In genomic region chr5:176658007-176658599, GRCh38 we compare ENCODE assay signal across 8 cellular contexts. TPM values are rescaled to one million over a fixed set of nuclear protein-coding genes. Genes with fewer than 3 reads are reported as not detected.
A peak's percentile ranks its signal among the peaks of the same experiment; 100 is the strongest.
DNase-seq lines count a peak whose midpoint lies in the region; ATAC-seq and TF ChIP-seq lines count a peak whose summit lies in the region.

No MANE protein-coding gene starts in this region.

- peaks cover 7% of the 10 kb centered on the region for H3K36me3 Mint-ChIP-seq in activated naive CD4-positive, alpha-beta T cell treated with anti-CD3 and anti-CD28 coated beads for 36 hours (ENCODE audit: low read depth)

- H2AFZ ChIP-seq in parathyroid adenoma = no peak overlapping the region

- ATAC-seq in GM19023 (IDR thresholded peaks at IDR 0.05; ENCODE audit: unreplicated experiment) = peak; percentile 42
- peak; percentile 64 for ATAC-seq in gastroesophageal sphincter

- H3K27ac Mint-ChIP-seq in activated naive CD4-positive, alpha-beta T cell treated with anti-CD3 and anti-CD28 coated beads for 36 hours = no peak overlapping the region

- H3K36me3 ChIP-seq in gastroesophageal sphincter (peaks cover 0 to 47% of the 10 kb centered on the region in 2 donors), parathyroid adenoma (ENCODE audit: control insufficient read depth, insufficient read depth, low read length) (no peaks in the 10 kb centered on the region), vagina (peaks cover 0 to 19% of the 10 kb centered on the region in 2 donors)

- TF ChIP-seq POLR2A in gastroesophageal sphincter (IDR thresholded peaks at IDR 0.05) (no peak), vagina (IDR thresholded peaks at IDR 0.05) (no peak)

- 52% methylated on average over 12 of the region's 14 CpGs; no CpG with 5 or more reads in 1 of the 2 donors for WGBS in gastroesophageal sphincter (ENCODE audit: low coverage in 1 of 2), 2 donors

- intact Hi-C loops in activated naive CD4-positive, alpha-beta T cell treated with anti-CD3 and anti-CD28 coated beads for 36 hours (cut with micrococcal nuclease) = loop anchor here (1.0 to 5.0 kb wide), 3 partner anchors 154 to 454 kb away; partner anchors contain the start of gene UNC5A
- intact Hi-C loops in vagina (cut with DNase I) = no loop called here

- no peak overlapping the region for H3K4me2 ChIP-seq in parathyroid adenoma (ENCODE audit: low read length)

- no peaks in the 10 kb centered on the region for H3K9me3 ChIP-seq in gastroesophageal sphincter
- H3K9me3 ChIP-seq in parathyroid adenoma (ENCODE audit: control insufficient read depth, low read length) = no peaks in the 10 kb centered on the region
- H3K9me3 ChIP-seq in vagina = no peaks in the 10 kb centered on the region

- no peak overlapping the region for H3K27ac ChIP-seq in gastroesophageal sphincter
- no peak overlapping the region for H3K27ac ChIP-seq in parathyroid adenoma
- H3K27ac ChIP-seq in vagina = no peak overlapping the region

- TF ChIP-seq EP300 in gastroesophageal sphincter (IDR thresholded peaks at IDR 0.05) = no peak

- TF ChIP-seq CTCF in gastroesophageal sphincter (IDR thresholded peaks at IDR 0.05) = peak in 3 of 4 experiments; percentile 63 to 86 (median 67)
- TF ChIP-seq CTCF in parathyroid adenoma (IDR thresholded peaks at IDR 0.05) = peak; percentile 82
- peak; percentile 31 to 55 (median 54) for TF ChIP-seq CTCF in vagina (IDR thresholded peaks at IDR 0.05)

- no peak overlapping the region for H3K4me3 ChIP-seq in Jurkat, Clone E6-1 (ENCODE audit: low read length)
- H3K4me3 ChIP-seq in gastroesophageal sphincter (no peak overlapping the region), parathyroid adenoma (ENCODE audit: low read depth, low read length) (no peak overlapping the region), vagina (no peak overlapping the region)

- H3K79me2 ChIP-seq in parathyroid adenoma = no peaks in the 10 kb centered on the region

- H3K4me1 ChIP-seq in gastroesophageal sphincter (peaks cover 0 to 25% (median 15%) of the 10 kb centered on the region in 3 donors), parathyroid adenoma (peaks cover 4% of the 10 kb centered on the region), vagina (peaks cover 35% of the 10 kb centered on the region)

- no peak overlapping the region for H3K9ac ChIP-seq in parathyroid adenoma

- DNase-seq in AML-193 (lab: John Stamatoyannopoulos, UW) (peak; percentile 45 to 52), SK-MEL-5 (ENCODE audit: low read depth, low spot score) (peak; percentile 75), vagina (ENCODE audit: extremely low spot score in 2 of 2) (no peak)
- DNase-seq in Jurkat, Clone E6-1 (ENCODE audit: low read depth, low spot score) = peak; percentile 64
- peak; percentile 81 for DNase-seq in activated naive CD4-positive, alpha-beta T cell treated with anti-CD3 and anti-CD28 coated beads for 36 hours

- H3K27me3 ChIP-seq in gastroesophageal sphincter (peaks cover 20% of the 10 kb centered on the region), parathyroid adenoma (ENCODE audit: control insufficient read depth, insufficient read depth, low read length) (no peaks in the 10 kb centered on the region), vagina (no peaks in the 10 kb centered on the region)

- no peak overlapping the region for H3K4me3 Mint-ChIP-seq in activated naive CD4-positive, alpha-beta T cell treated with anti-CD3 and anti-CD28 coated beads for 36 hours

- H3K4me1 Mint-ChIP-seq in activated naive CD4-positive, alpha-beta T cell treated with anti-CD3 and anti-CD28 coated beads for 36 hours (ENCODE audit: low read depth) = peaks cover 41% of the 10 kb centered on the region

- CTCF ChIA-PET in activated naive CD4-positive, alpha-beta T cell treated with anti-CD3 and anti-CD28 coated beads for 36 hours (lab: Charles Lee) = interaction anchor here (0.6 to 4.6 kb wide), 25 partner anchors 8 to 456 kb away, joined by 3 to 69 read pairs (median 4); partner anchors contain the start of gene TSPAN17

- no peaks in the 10 kb centered on the region for H3K27me3 Mint-ChIP-seq in activated naive CD4-positive, alpha-beta T cell treated with anti-CD3 and anti-CD28 coated beads for 36 hours (ENCODE audit: low read depth)

- no peaks in the 10 kb centered on the region for H3K9me3 Mint-ChIP-seq in activated naive CD4-positive, alpha-beta T cell treated with anti-CD3 and anti-CD28 coated beads for 36 hours

- in situ Hi-C loops in SK-MEL-5 (cut with HindIII; ENCODE audit: low pct_unique_long_range_greater_than_20kb, low sequenced_read_pairs) = no loop called here

RNA-seq across cellular contexts. Expression of gene TSPAN17, which starts 10.8 kb away (rescaled TPM):
- polyA plus RNA-seq in Jurkat, Clone E6-1 (2012; ENCODE audit: insufficient read depth, insufficient read length) = 20.1 TPM
- total RNA-seq in SK-MEL-5 (2014; rRNA removed; shearing (Covaris generic)) = 19.7 and 20.5 TPM in 2 replicates
- 32.5 and 33.4 TPM in 2 replicates for polyA plus RNA-seq in SK-MEL-5 (2015; cell fraction: cytosol; rRNA removed)
- 51.2 and 70.0 TPM in 2 replicates for polyA plus RNA-seq in SK-MEL-5 (2015; cell fraction: nucleus; rRNA removed)
- total RNA-seq in activated naive CD4-positive, alpha-beta T cell treated with anti-CD3 and anti-CD28 coated beads for 36 hours = 10 to 100 TPM; 17.2 to 17.4 TPM
- 10 to 100 TPM; 11.0 to 20.2 (median 15.4) TPM for total RNA-seq in gastroesophageal sphincter
- 16.9 TPM for total RNA-seq in vagina

RNA-seq across cellular contexts. Expression of gene EIF4E1B, which starts 27.6 kb away (rescaled TPM):
- polyA plus RNA-seq in Jurkat, Clone E6-1 (2012; ENCODE audit: insufficient read depth, insufficient read length) = not detected
- total RNA-seq in SK-MEL-5 (2014; rRNA removed; shearing (Covaris generic)) = not detected in 2 replicates
- not detected in 2 replicates for polyA plus RNA-seq in SK-MEL-5 (2015; cell fraction: cytosol; rRNA removed)
- not detected in 2 replicates for polyA plus RNA-seq in SK-MEL-5 (2015; cell fraction: nucleus; rRNA removed)
- total RNA-seq in activated naive CD4-positive, alpha-beta T cell treated with anti-CD3 and anti-CD28 coated beads for 36 hours = not detected
- not detected for total RNA-seq in gastroesophageal sphincter
- not detected for total RNA-seq in vagina

RNA-seq across cellular contexts. Expression of gene SNCB, which starts 27.8 kb away (rescaled TPM):
- polyA plus RNA-seq in Jurkat, Clone E6-1 (2012; ENCODE audit: insufficient read depth, insufficient read length) = 3.1 TPM
- 0.11 and 0.26 TPM in 2 replicates for total RNA-seq in SK-MEL-5 (2014; rRNA removed; shearing (Covaris generic))
- 1.5 and 1.6 TPM in 2 replicates for polyA plus RNA-seq in SK-MEL-5 (2015; cell fraction: cytosol; rRNA removed)
- 1.1 and 2.7 TPM in 2 replicates for polyA plus RNA-seq in SK-MEL-5 (2015; cell fraction: nucleus; rRNA removed)
- not detected for total RNA-seq in activated naive CD4-positive, alpha-beta T cell treated with anti-CD3 and anti-CD28 coated beads for 36 hours
- total RNA-seq in gastroesophageal sphincter (not detected), vagina (not detected)

RNA-seq across cellular contexts. Expression of gene GPRIN1, which starts 48.1 kb away (rescaled TPM):
- 8.2 TPM for polyA plus RNA-seq in Jurkat, Clone E6-1 (2012; ENCODE audit: insufficient read depth, insufficient read length)
- 4.1 and 5.0 TPM in 2 replicates for total RNA-seq in SK-MEL-5 (2014; rRNA removed; shearing (Covaris generic))
- polyA plus RNA-seq in SK-MEL-5 (2015; cell fraction: cytosol; rRNA removed) = 7.5 and 9.2 TPM in 2 replicates
- 2.4 and 6.7 TPM in 2 replicates for polyA plus RNA-seq in SK-MEL-5 (2015; cell fraction: nucleus; rRNA removed)
- 1 to 10 TPM; 1.4 to 1.5 TPM for total RNA-seq in activated naive CD4-positive, alpha-beta T cell treated with anti-CD3 and anti-CD28 coated beads for 36 hours
- total RNA-seq in gastroesophageal sphincter = 1 to 10 TPM in 1 of 4 donors, under 1 TPM in 3; 0.16 to 1.1 (median 0.63) TPM
- total RNA-seq in vagina = 0.49 TPM

Comparison
In these comparisons a context has a peak if more than half of its experiments do, and no peak if none do; other contexts are left out.
1. DNase-seq: peak in AML-193 (2 of 2), Jurkat, Clone E6-1 (single experiment), SK-MEL-5 (single experiment) and activated naive CD4-positive, alpha-beta T cell treated with anti-CD3 and anti-CD28 coated beads for 36 hours (single experiment); none in vagina (0 of 2).
2. Peak in every context shown above with its lines, with median percentiles within 50 percentile points of each other: CTCF ChIP-seq.